ENCODE assay signal across 8 cellular contexts in the genomic region with DNA sequence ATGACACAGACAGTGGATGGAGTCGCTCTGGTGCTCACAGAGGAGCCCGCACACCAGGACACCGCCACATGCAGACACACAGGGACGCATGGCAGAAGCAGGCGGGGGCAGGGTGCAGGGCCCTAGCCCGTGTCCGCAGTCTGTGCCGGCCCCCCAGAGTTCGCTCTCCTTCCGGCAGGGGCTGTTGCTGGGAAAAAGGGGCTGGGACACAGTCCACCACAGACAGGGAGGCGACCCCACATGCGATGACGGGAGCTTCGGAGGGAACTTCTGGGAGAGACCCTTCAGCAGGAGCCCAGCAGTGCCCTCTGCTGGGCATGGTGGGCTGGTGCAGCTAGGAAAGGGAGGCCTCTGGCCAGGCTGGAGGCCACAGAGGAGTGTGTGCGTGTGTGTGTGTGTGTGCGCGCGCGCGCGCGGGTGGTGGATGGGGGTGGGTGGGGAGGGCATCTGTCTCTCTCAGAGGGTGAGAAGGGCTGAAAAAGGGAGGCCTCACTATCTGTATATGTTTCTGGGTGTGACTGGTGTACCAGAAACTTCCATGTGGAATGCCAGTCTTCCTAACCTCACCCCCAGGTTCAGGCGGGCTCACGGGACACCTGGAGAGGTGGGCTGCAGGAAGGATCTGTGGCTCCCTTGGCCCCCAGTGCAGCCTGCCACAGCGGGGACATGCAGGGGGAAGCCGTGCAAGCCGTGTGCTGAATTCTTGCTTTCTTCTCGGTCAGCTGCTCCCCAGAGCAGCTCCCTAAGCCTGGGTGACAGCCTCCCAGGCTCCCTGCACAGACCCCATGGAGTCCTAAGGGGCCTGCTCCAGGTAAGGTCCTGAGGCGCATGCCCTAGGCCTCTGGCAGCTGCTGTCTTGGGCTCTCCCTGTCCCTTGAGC.
A peak's percentile ranks its signal among the peaks of the same experiment; 100 is the strongest.
DNase-seq lines count a peak whose midpoint lies in the region; ATAC-seq and TF ChIP-seq lines count a peak whose summit lies in the region.

No MANE protein-coding gene starts in this region.

- H3K4me3 ChIP-seq in cardiac muscle cell (no peak overlapping the region), parathyroid adenoma (ENCODE audit: low read depth, low read length) (no peak overlapping the region), tibial artery (peak overlapping the region; percentile 27 to 50)

- H3K9me3 Mint-ChIP-seq in activated naive CD4-positive, alpha-beta T cell treated with anti-CD3 and anti-CD28 coated beads, Interleukin-2, amount 50 U/mL, for 72 hours = no peaks in the 10 kb centered on the region

- TF ChIP-seq CTCF in cardiac muscle cell (IDR thresholded peaks at IDR 0.05; ENCODE audit: low read depth, low read length) = peak; percentile 89
- peak; percentile 82 for TF ChIP-seq CTCF in parathyroid adenoma (IDR thresholded peaks at IDR 0.05)
- TF ChIP-seq CTCF in tibial artery (IDR thresholded peaks at IDR 0.05) = peak; percentile 96

- H3K27me3 ChIP-seq in cardiac muscle cell (no peaks in the 10 kb centered on the region), parathyroid adenoma (ENCODE audit: control insufficient read depth, insufficient read depth, low read length) (no peaks in the 10 kb centered on the region), tibial artery (no peaks in the 10 kb centered on the region)

- H3K4me1 ChIP-seq in cardiac muscle cell (ENCODE audit: low read depth) = peaks cover 27% of the 10 kb centered on the region
- peaks cover 25% of the 10 kb centered on the region for H3K4me1 ChIP-seq in parathyroid adenoma
- peaks cover 0 to 46% (median 39%) of the 10 kb centered on the region in 4 donors for H3K4me1 ChIP-seq in tibial artery

- H3K79me2 ChIP-seq in parathyroid adenoma = no peaks in the 10 kb centered on the region

- intact Hi-C loops in tibial artery (cut with DNase I; ENCODE audit: low total_unique reads) = loop anchor here (2.0 to 10.0 kb wide), 3 partner anchors 92 to 263 kb away; a partner anchor contains a TSS

- H3K4me2 ChIP-seq in parathyroid adenoma (ENCODE audit: low read length) = no peak overlapping the region

- ATAC-seq in SK-N-SH treated with all-trans-retinoic acid at 6 μM for 48 hours = peak; percentile 80
- peak; percentile 75 to 79 for ATAC-seq in activated naive CD4-positive, alpha-beta T cell treated with anti-CD3 and anti-CD28 coated beads, Interleukin-2, amount 50 U/mL, for 72 hours

- H3K9me3 ChIP-seq in cardiac muscle cell (ENCODE audit: low read depth) (no peaks in the 10 kb centered on the region), parathyroid adenoma (ENCODE audit: control insufficient read depth, low read length) (no peaks in the 10 kb centered on the region), tibial artery (no peaks in the 10 kb centered on the region)

- DNase-seq in SKM-1 treated with dmso at 0.1 percent for 144 hours (lab: John Stamatoyannopoulos, UW; ENCODE audit: unreplicated experiment) (peak; percentile 37), SKM-1 (lab: John Stamatoyannopoulos, UW; ENCODE audit: unreplicated experiment) (no peak), LoVo (ENCODE audit: low spot score) (peak; percentile 64), cardiac muscle cell (ENCODE audit: low read depth in 1 of 2, low spot score in 1 of 2) (peak; percentile 78 to 82), tibial artery (peak; percentile 69 to 85)
- peak; percentile 71 to 73 for DNase-seq in activated naive CD4-positive, alpha-beta T cell treated with anti-CD3 and anti-CD28 coated beads, Interleukin-2, amount 50 U/mL, for 72 hours (ENCODE audit: low spot score in 2 of 2)

- H3K9ac ChIP-seq in parathyroid adenoma = no peak overlapping the region

- no peaks in the 10 kb centered on the region for H3K36me3 ChIP-seq in cardiac muscle cell
- H3K36me3 ChIP-seq in parathyroid adenoma (ENCODE audit: control insufficient read depth, insufficient read depth, low read length) = no peaks in the 10 kb centered on the region
- H3K36me3 ChIP-seq in tibial artery = peaks cover 0 to 4% (median 0%) of the 10 kb centered on the region in 3 donors

- H3K27ac ChIP-seq in cardiac muscle cell (no peak overlapping the region), parathyroid adenoma (no peak overlapping the region), tibial artery (peak overlapping the region; percentile 81 to 83)

- H2AFZ ChIP-seq in parathyroid adenoma = peak overlapping the region; percentile 16

- H3K36me3 Mint-ChIP-seq in activated naive CD4-positive, alpha-beta T cell treated with anti-CD3 and anti-CD28 coated beads, Interleukin-2, amount 50 U/mL, for 72 hours = no peaks in the 10 kb centered on the region

- no peak overlapping the region for H3K27ac Mint-ChIP-seq in activated naive CD4-positive, alpha-beta T cell treated with anti-CD3 and anti-CD28 coated beads, Interleukin-2, amount 50 U/mL, for 72 hours

TF ChIP-seq in SK-N-SH treated with all-trans-retinoic acid at 6 μM for 48 hours, 23 proteins besides CTCF, POLR2A, EP300 and RAD21:
- no peak for TF ChIP-seq ZFP30 (CRISPR knock-in tag; IDR thresholded peaks at IDR 0.05)
- TF ChIP-seq ZFP3 (CRISPR knock-in tag; IDR thresholded peaks at IDR 0.05) = 0 out of 2 replicates have a peak, but pooled peaks have one; percentile 34
- peak; percentile 14; the same call in 1 of the 2 replicates for TF ChIP-seq TCF4 (CRISPR knock-in tag; IDR thresholded peaks at IDR 0.05; ENCODE audit: borderline replicate concordance)

Comparison
In these comparisons a context has a peak if more than half of its experiments do, and no peak if none do; other contexts are left out.
1. H3K27ac ChIP-seq: peak in tibial artery (2 of 2); none in cardiac muscle cell (single experiment) and parathyroid adenoma (single experiment).
2. H3K4me3 ChIP-seq: peak in tibial artery (2 of 2); none in cardiac muscle cell (single experiment) and parathyroid adenoma (single experiment).
3. Peak in every context shown above with its lines, with median percentiles within 50 percentile points of each other: CTCF ChIP-seq.